14 cellular contexts compared by ENCODE assay signal in genomic region chr5:65919773-65920172, GRCh38.
"Had no signal": no experiment of that assay in that cellular context is flagged by ENCODE, and none has a peak within 500 bp of the region (broad histone marks: within the 10 kb centered on the region; RNA-seq: fewer than 3 reads in every experiment).

No MANE protein-coding gene starts in this region.

- H3K27me3 Mint-ChIP-seq: memory B cell had no signal

- H3K4me3 ChIP-seq: adrenal gland, heart left ventricle, left lung, uterus had no signal

- H3K27ac Mint-ChIP-seq: activated CD8-positive, alpha-beta T cell treated with anti-CD3 and anti-CD28 coated beads, Interleukin-2, amount 10 ng/mL, durations not matched to agents 7 days and 5 days; activated naive CD4-positive, alpha-beta T cell treated with anti-CD3 and anti-CD28 coated beads for 36 hours; memory B cell; T-helper 1 cell treated with Interleukin-12 subunit alpha and Interleukin-12 subunit beta and Interleukin-4 antibody, amounts not matched to agents 30 μg/mL and 1 μg/mL, for 36 hours had no signal

- H3K4me3 Mint-ChIP-seq: activated CD8-positive, alpha-beta T cell treated with anti-CD3 and anti-CD28 coated beads, Interleukin-2, amount 10 ng/mL, durations not matched to agents 7 days and 5 days; activated naive CD4-positive, alpha-beta T cell treated with anti-CD3 and anti-CD28 coated beads for 36 hours; memory B cell; T-helper 1 cell treated with Interleukin-12 subunit alpha and Interleukin-12 subunit beta and Interleukin-4 antibody, amounts not matched to agents 30 μg/mL and 1 μg/mL, for 36 hours had no signal

- DNase-seq: activated CD4-positive, alpha-beta T cell treated with anti-CD3 and anti-CD28 coated beads for 48 hours; activated CD8-positive, alpha-beta T cell treated with anti-CD3 and anti-CD28 coated beads, Interleukin-2, amount 10 ng/mL, durations not matched to agents 7 days and 5 days; activated naive CD4-positive, alpha-beta T cell treated with anti-CD3 and anti-CD28 coated beads for 36 hours; adrenal gland; central memory CD4-positive, alpha-beta T cell; cortex of kidney; effector memory CD4-positive, alpha-beta T cell; foreskin melanocyte; heart left ventricle; islet precursor cell; left lung; uterus had no signal

- H3K36me3 Mint-ChIP-seq: memory B cell had no signal

- H3K9me3 Mint-ChIP-seq: activated naive CD4-positive, alpha-beta T cell treated with anti-CD3 and anti-CD28 coated beads for 36 hours; memory B cell; T-helper 1 cell treated with Interleukin-12 subunit alpha and Interleukin-12 subunit beta and Interleukin-4 antibody, amounts not matched to agents 30 μg/mL and 1 μg/mL, for 36 hours had no signal
